Comparison of ENCODE assay signal across 8 cellular contexts in the genomic region with DNA sequence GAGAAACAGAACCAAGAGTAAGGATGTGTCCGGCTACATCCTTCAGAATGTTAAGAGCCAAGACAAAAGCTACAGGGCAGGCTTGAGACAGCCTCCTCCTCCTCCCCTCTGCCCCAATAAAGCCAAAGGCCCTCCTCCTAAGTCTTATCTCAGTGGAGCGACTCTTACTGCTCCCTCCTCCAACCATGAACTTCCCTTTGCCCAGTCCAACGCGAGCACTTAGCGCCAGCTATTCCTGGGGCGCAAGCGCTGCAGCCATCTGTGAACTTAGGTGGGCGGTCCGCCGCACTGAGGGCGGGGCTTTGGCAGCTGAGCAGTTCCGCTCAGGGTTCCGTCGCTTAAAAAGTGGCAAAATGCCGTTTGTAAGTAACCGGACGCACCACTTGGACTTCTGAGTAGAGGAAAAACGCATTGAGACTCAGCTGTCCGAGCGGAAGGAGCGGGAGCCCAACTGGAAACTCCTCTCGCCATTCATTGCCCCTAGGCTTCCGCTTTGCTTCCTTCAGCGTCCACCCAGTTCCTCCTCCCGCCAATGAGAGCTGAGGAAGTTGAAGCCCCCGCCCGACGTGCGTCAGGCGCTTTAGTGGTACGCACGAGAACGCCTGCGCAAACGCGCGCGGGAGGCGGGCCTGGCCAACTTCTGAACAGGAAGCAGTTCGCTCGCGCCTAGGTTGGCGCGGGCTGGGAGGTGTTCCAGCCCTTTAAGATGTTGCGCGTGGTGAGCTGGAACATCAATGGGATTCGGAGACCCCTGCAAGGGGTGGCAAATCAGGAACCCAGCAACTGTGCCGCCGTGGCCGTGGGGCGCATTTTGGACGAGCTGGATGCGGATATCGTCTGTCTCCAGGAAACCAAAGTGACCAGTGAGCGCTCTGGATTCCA. TPM values are rescaled to one million over a fixed set of nuclear protein-coding genes. Genes with fewer than 3 reads are reported as not detected.
DNase-seq lines count a peak whose midpoint lies in the region; ATAC-seq and TF ChIP-seq lines count a peak whose summit lies in the region.

Gene APEX2, plus strand, starts transcription at position 647 of the 882 bp plus-strand sequence. Its CDS starts 60 bp downstream, at position 707.

- H3K27me3 ChIP-seq in ACC112 (ENCODE audit: insufficient read depth, low read length) (no peaks in the 10 kb centered on the region), breast epithelium (peaks cover 0 to 22% of the 10 kb centered on the region in 2 donors), skeletal muscle tissue (ENCODE audit: control insufficient read depth in 3 of 3, insufficient read depth in 3 of 3, low read length in 3 of 3) (no peaks in the 10 kb centered on the region)

- H3K4me3 ChIP-seq in ACC112 (ENCODE audit: low read depth, low read length) (peak within 1 kb of the TSS; percentile 90), breast epithelium (peak within 1 kb of the TSS; percentile 49 to 71 (median 59)), iPS-18c (ENCODE audit: insufficient read depth, low read depth, low read length) (peak within 1 kb of the TSS; percentile 61), skeletal muscle tissue (ENCODE audit: low read length in 3 of 3) (peak within 1 kb of the TSS; percentile 83 to 88 (median 85))

- intact Hi-C loops in breast epithelium (cut with DNase I; ENCODE audit: low total_unique reads), result no loop called here

- ATAC-seq in GM18870 (IDR thresholded peaks at IDR 0.05; ENCODE audit: unreplicated experiment) (peak; percentile 90), HG03135 (IDR thresholded peaks at IDR 0.05; ENCODE audit: unreplicated experiment) (peak; percentile 94)

- H3K4me1 ChIP-seq in ACC112 (ENCODE audit: control insufficient read depth, insufficient read depth, low read length, unreplicated experiment) (peaks cover 2% of the 10 kb centered on the region), breast epithelium (no peaks in the 10 kb centered on the region), skeletal muscle tissue (ENCODE audit: control insufficient read depth in 3 of 3, insufficient read depth in 3 of 3, low read length in 3 of 3) (peaks cover 9 to 10% (median 10%) of the 10 kb centered on the region in 3 donors)

- H3K9me3 ChIP-seq in breast epithelium, result no peaks in the 10 kb centered on the region
- peaks cover 13% of the 10 kb centered on the region for H3K9me3 ChIP-seq in iPS-18c (ENCODE audit: control insufficient read depth, insufficient read depth, low read length)
- H3K9me3 ChIP-seq in skeletal muscle tissue (ENCODE audit: control insufficient read depth in 3 of 3, low read length in 3 of 3), result no peaks in the 10 kb centered on the region

- peak within 1 kb of the TSS; percentile 97 for H3K27ac ChIP-seq in ACC112 (ENCODE audit: low read depth, low read length)
- peak within 1 kb of the TSS; percentile 76 for H3K27ac ChIP-seq in VCaP
- H3K27ac ChIP-seq in breast epithelium, result peak within 1 kb of the TSS; percentile 85 to 95
- H3K27ac ChIP-seq in skeletal muscle tissue (ENCODE audit: low read depth, low read length), result peak within 1 kb of the TSS; percentile 81

- peak within 1 kb of the TSS; percentile 90 for H2AFZ ChIP-seq in ACC112 (ENCODE audit: low read length, unreplicated experiment)

- H3K79me2 ChIP-seq in ACC112 (ENCODE audit: control insufficient read depth, insufficient read depth, low read length, unreplicated experiment), result peaks cover 15% of the 10 kb centered on the region

- TF ChIP-seq POLR2A in breast epithelium (IDR thresholded peaks at IDR 0.05), result peak; percentile 75

- H3K9ac ChIP-seq in skeletal muscle tissue (ENCODE audit: low read depth in 1 of 3, low read length in 3 of 3), result peak within 1 kb of the TSS; percentile 74 to 81 (median 81)

- H3K36me3 ChIP-seq in ACC112 (ENCODE audit: insufficient read depth, low read length) (no peaks in the 10 kb centered on the region), breast epithelium (no peaks in the 10 kb centered on the region), skeletal muscle tissue (ENCODE audit: control insufficient read depth in 3 of 3, insufficient read depth in 3 of 3, low read length in 3 of 3) (peaks cover 5 to 14% (median 8%) of the 10 kb centered on the region in 3 donors)

- no peak for TF ChIP-seq CTCF in VCaP (conservative IDR thresholded peaks at IDR 0.05)
- no peak for TF ChIP-seq CTCF in breast epithelium (IDR thresholded peaks at IDR 0.05)

- DNase-seq in NCI-H2196 treated with DMSO at 0.1 percent for 48 hours (lab: John Stamatoyannopoulos, UW; ENCODE audit: unreplicated experiment) (peak; percentile 78), breast epithelium (ENCODE audit: low spot score in 2 of 2) (peak; percentile 88 to 89)

RNA-seq across cellular contexts. Expression of gene APEX2, which starts in this region (rescaled TPM):
- total RNA-seq in breast epithelium (10 to 100 TPM in 2 of 3 donors, 1 to 10 TPM in 1; 6.7 to 13.2 (median 10.8) TPM), skeletal muscle tissue (2.1 TPM)

Comparison
In these comparisons a context has a peak if more than half of its experiments do, and no peak if none do; other contexts are left out.
1. Peak in every context shown above with its lines: DNase-seq, ATAC-seq, H3K4me3 ChIP-seq and H3K27ac ChIP-seq.